In genomic region chr7:157020514-157021070, GRCh38 we compare ENCODE assay signal across 13 cellular contexts. TPM values are rescaled to one million over a fixed set of nuclear protein-coding genes. Genes with fewer than 3 reads are reported as not detected.
DNase-seq lines count a peak whose midpoint lies in the region; ATAC-seq, FAIRE-seq and TF ChIP-seq lines count a peak whose summit lies in the region.
"Had no signal": no experiment of that assay in that cellular context is flagged by ENCODE, and none has a peak within 500 bp of the region (broad histone marks: within the 10 kb centered on the region; RNA-seq: fewer than 3 reads in every experiment).

No MANE protein-coding gene starts in this region.

- peak overlapping the region; percentile 42 for H3K4me3 Mint-ChIP-seq in activated naive CD8-positive, alpha-beta T cell
- H3K4me3 Mint-ChIP-seq in activated naive CD8-positive, alpha-beta T cell treated with anti-CD3 and anti-CD28 coated beads, Interleukin-2, amount 50 U/mL, for 24 hours: no peak overlapping the region
- H3K4me3 Mint-ChIP-seq: central memory CD8-positive, alpha-beta T cell had no signal

- intact Hi-C loops in K562 (cut with micrococcal nuclease): no loop called here
- intact Hi-C loops in lower lobe of right lung (cut with DNase I): no loop called here

- H4K20me1 ChIP-seq in K562 (replicated peaks; ENCODE audit: control insufficient read depth, insufficient read depth, low read length): 0 out of 2 replicates have a peak, but pooled peaks cover 5% of the 10 kb centered on the region

- no peak for ATAC-seq in activated naive CD8-positive, alpha-beta T cell treated with anti-CD3 and anti-CD28 coated beads, Interleukin-2, amount 50 U/mL, for 24 hours
- no peak for ATAC-seq in K562
- ATAC-seq in lower lobe of right lung: no peak
- ATAC-seq in thoracic aorta (ENCODE audit: insufficient number of reproducible peaks, low FRiP score, low read depth): no peak

- H3K4me2 ChIP-seq in K562 (ENCODE audit: insufficient read depth, low read length): no peak overlapping the region

- no peak overlapping the region for H3K27ac ChIP-seq in K562 (ENCODE audit: extremely low read depth, low read depth, low read length)
- H3K27ac ChIP-seq in lower lobe of right lung: no peak overlapping the region
- H3K27ac ChIP-seq in thoracic aorta: no peak overlapping the region

- CTCF ChIA-PET in K562 (lab: Yijun Ruan, JAX; ENCODE audit: low intra/inter-chr PET ratio): no interaction called here

- in situ Hi-C loops in K562 (cut with MboI): no loop called here

- H3K9me3 Mint-ChIP-seq in activated naive CD8-positive, alpha-beta T cell (ENCODE audit: low read depth): no peaks in the 10 kb centered on the region
- no peaks in the 10 kb centered on the region for H3K9me3 Mint-ChIP-seq in activated naive CD8-positive, alpha-beta T cell treated with anti-CD3 and anti-CD28 coated beads, Interleukin-2, amount 50 U/mL, for 24 hours
- H3K9me3 Mint-ChIP-seq: central memory CD8-positive, alpha-beta T cell had no signal

- H3K79me2 ChIP-seq in K562 (ENCODE audit: control insufficient read depth, insufficient read depth, low read length): no peaks in the 10 kb centered on the region

- DNase-seq in activated naive CD8-positive, alpha-beta T cell treated with anti-CD3 and anti-CD28 coated beads, Interleukin-2, amount 50 U/mL, for 24 hours: no peak
- DNase-seq in K562 (ENCODE audit: extremely low read depth in 1 of 4, low spot score in 3 of 4) (no peak), lower lobe of right lung (no peak), thoracic aorta (ENCODE audit: low spot score) (no peak), middle frontal gyrus (ENCODE audit: extremely low spot score, low spot score) (no peak), OCI-M2 (lab: John Stamatoyannopoulos, UW; ENCODE audit: unreplicated experiment) (no peak), SHP77 (lab: John Stamatoyannopoulos, UW) (no peak)
- DNase-seq: NCI-H187 treated with DMSO at 0.1 percent for 48 hours, NCI-H510A treated with DMSO at 0.1 percent for 48 hours, OCI-M1 had no signal

- no peak for TF ChIP-seq EP300 in K562 (IDR thresholded peaks at IDR 0.05; ENCODE audit: low read length)

- no peaks in the 10 kb centered on the region for H3K36me3 Mint-ChIP-seq in activated naive CD8-positive, alpha-beta T cell
- H3K36me3 Mint-ChIP-seq in activated naive CD8-positive, alpha-beta T cell treated with anti-CD3 and anti-CD28 coated beads, Interleukin-2, amount 50 U/mL, for 24 hours (ENCODE audit: low read depth): no peaks in the 10 kb centered on the region

- H3K27ac Mint-ChIP-seq in activated naive CD8-positive, alpha-beta T cell: no peak overlapping the region
- no peak overlapping the region for H3K27ac Mint-ChIP-seq in activated naive CD8-positive, alpha-beta T cell treated with anti-CD3 and anti-CD28 coated beads, Interleukin-2, amount 50 U/mL, for 24 hours

- H3K4me1 ChIP-seq in K562 (replicated peaks in 1 of 2; ENCODE audit: control insufficient read depth in 2 of 2, insufficient read depth in 2 of 2, low read length in 2 of 2) (peaks cover 0 to 36% of the 10 kb centered on the region in 2 experiments; a peak in 3 of 5 replicates), lower lobe of right lung (peaks cover 13% of the 10 kb centered on the region), thoracic aorta (ENCODE audit: control insufficient read depth in 1 of 2, low read depth in 2 of 2) (peaks cover 11 to 20% of the 10 kb centered on the region in 2 donors)

- H3K36me3 ChIP-seq in K562 (ENCODE audit: control insufficient read depth, insufficient read depth, low read length): no peaks in the 10 kb centered on the region
- no peaks in the 10 kb centered on the region for H3K36me3 ChIP-seq in lower lobe of right lung
- no peaks in the 10 kb centered on the region for H3K36me3 ChIP-seq in thoracic aorta

- BruUV-seq in K562 (replicated peaks; lab: Mats Ljungman, UMichigan): no TSS peak

- H3K27me3 Mint-ChIP-seq in activated naive CD8-positive, alpha-beta T cell: peaks cover 44% of the 10 kb centered on the region
- peaks cover 78% of the 10 kb centered on the region for H3K27me3 Mint-ChIP-seq in activated naive CD8-positive, alpha-beta T cell treated with anti-CD3 and anti-CD28 coated beads, Interleukin-2, amount 50 U/mL, for 24 hours

- H3K4me3 ChIP-seq in K562 (no peak overlapping the region), lower lobe of right lung (peak overlapping the region; percentile 3), thoracic aorta (peak overlapping the region; percentile 45)

- TF ChIP-seq CTCF in K562 (IDR thresholded peaks at IDR 0.05 in 2 of 3, conservative IDR thresholded peaks at IDR 0.05 in 1 of 3; ENCODE audit: insufficient read depth in 2 of 3, low read depth in 1 of 3, low read length in 3 of 3) (no peak), lower lobe of right lung (IDR thresholded peaks at IDR 0.05) (no peak), thoracic aorta (IDR thresholded peaks at IDR 0.05) (no peak)

- H3K9me3 ChIP-seq in K562 (replicated peaks; ENCODE audit: control insufficient read depth, insufficient read depth, low read depth, low read length) (no peaks in the 10 kb centered on the region), lower lobe of right lung (no peaks in the 10 kb centered on the region), thoracic aorta (no peaks in the 10 kb centered on the region)

- H3K9ac ChIP-seq in K562 (ENCODE audit: insufficient read depth in 1 of 2, low read depth in 2 of 2, low read length in 2 of 2): no peak overlapping the region

- no peak for TF ChIP-seq RAD21 in K562 (CRISPR knock-in tag; conservative IDR thresholded peaks at IDR 0.05 in 1 of 2, IDR thresholded peaks at IDR 0.05 in 1 of 2)

- peaks cover 24% of the 10 kb centered on the region for H3K4me1 Mint-ChIP-seq in activated naive CD8-positive, alpha-beta T cell (ENCODE audit: low read depth)
- peaks cover 21% of the 10 kb centered on the region for H3K4me1 Mint-ChIP-seq in activated naive CD8-positive, alpha-beta T cell treated with anti-CD3 and anti-CD28 coated beads, Interleukin-2, amount 50 U/mL, for 24 hours
- H3K4me1 Mint-ChIP-seq: central memory CD8-positive, alpha-beta T cell had no signal

- WGBS in K562 (ENCODE audit: insufficient coverage, low coverage, missing lambda C conversion rate): 35% methylated on average over 35 of the region's 38 CpGs

- H2AFZ ChIP-seq in K562 (ENCODE audit: low read depth, low read length): no peak overlapping the region

- FAIRE-seq in K562 (lab: Jason Lieb, UNC): peak; percentile 37
- FAIRE-seq: islet of Langerhans had no signal

- no peak for TF ChIP-seq POLR2A in K562 (conservative IDR thresholded peaks at IDR 0.05)

- no peaks in the 10 kb centered on the region for H3K9me1 ChIP-seq in K562 (ENCODE audit: control insufficient read depth, insufficient read depth, low read length)

- POLR2A ChIA-PET in K562 (lab: Yijun Ruan, JAX): interaction anchor here (0.6 to 2.4 kb wide), 4 partner anchors 8 to 234 kb away, joined by 3 to 11 read pairs (median 4); no protein-coding TSS in a partner anchor

- H3K27me3 ChIP-seq in K562 (ENCODE audit: control insufficient read depth in 2 of 2, insufficient read depth in 2 of 2, low read length in 2 of 2): peaks cover 84 to 88% of the 10 kb centered on the region in 2 experiments
- H3K27me3 ChIP-seq in lower lobe of right lung (ENCODE audit: low read depth): peaks cover 100% of the 10 kb centered on the region
- peaks cover 11% of the 10 kb centered on the region for H3K27me3 ChIP-seq in thoracic aorta (replicated peaks; ENCODE audit: insufficient read depth)

TF ChIP-seq in K562, 482 proteins besides CTCF, POLR2A, EP300 and RAD21 (continues in another document):
- TF ChIP-seq, protein P1, sequence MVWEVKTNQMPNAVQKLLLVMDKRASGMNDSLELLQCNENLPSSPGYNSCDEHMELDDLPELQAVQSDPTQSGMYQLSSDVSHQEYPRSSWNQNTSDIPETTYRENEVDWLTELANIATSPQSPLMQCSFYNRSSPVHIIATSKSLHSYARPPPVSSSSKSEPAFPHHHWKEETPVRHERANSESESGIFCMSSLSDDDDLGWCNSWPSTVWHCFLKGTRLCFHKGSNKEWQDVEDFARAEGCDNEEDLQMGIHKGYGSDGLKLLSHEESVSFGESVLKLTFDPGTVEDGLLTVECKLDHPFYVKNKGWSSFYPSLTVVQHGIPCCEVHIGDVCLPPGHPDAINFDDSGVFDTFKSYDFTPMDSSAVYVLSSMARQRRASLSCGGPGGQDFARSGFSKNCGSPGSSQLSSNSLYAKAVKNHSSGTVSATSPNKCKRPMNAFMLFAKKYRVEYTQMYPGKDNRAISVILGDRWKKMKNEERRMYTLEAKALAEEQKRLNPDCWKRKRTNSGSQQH (CRISPR knock-in tag; IDR thresholded peaks at IDR 0.05): no peak
- TF ChIP-seq PTBP1 (IDR thresholded peaks at IDR 0.05; ENCODE audit: low read depth, low read length) (no peak), TOE1 (IDR thresholded peaks at IDR 0.05; ENCODE audit: borderline replicate concordance) (no peak), TOE1 (CRISPR knock-in tag; IDR thresholded peaks at IDR 0.05; ENCODE audit: borderline replicate concordance, low read depth) (no peak), ZNF778 (CRISPR knock-in tag; IDR thresholded peaks at IDR 0.05) (no peak), PRPF4 (IDR thresholded peaks at IDR 0.05; ENCODE audit: insufficient read depth, low read depth, low read length, poor library complexity, severe bottlenecking) (no peak), CHD1 (IDR thresholded peaks at IDR 0.05; ENCODE audit: low read length) (no peak), CBX2 (IDR thresholded peaks at IDR 0.05; ENCODE audit: insufficient read depth, low read length, poor library complexity, severe bottlenecking) (peak; percentile 94)

RNA-seq across cellular contexts. Expression of gene MNX1, which starts 10.1 kb away (rescaled TPM):
- total RNA-seq in K562 (2011; cell fraction: chromatin; rRNA removed; ENCODE audit: low replicate concordance): 6.6 and 8.7 TPM in 2 replicates
- total RNA-seq in K562 (2011; cell fraction: nucleolus; rRNA removed): 4.3 and 5.3 TPM in 2 replicates
- 5.3 and 5.4 TPM in 2 replicates for total RNA-seq in K562 (2011; cell fraction: nucleoplasm; rRNA removed)
- total RNA-seq in K562 (2014; rRNA removed): 5.3 TPM in 2 replicates
- total RNA-seq in K562 (2014; rRNA removed; fragmentation: Illumina TruSeq; extraction: Trizol): 1.4 and 1.8 TPM in 2 replicates
- total RNA-seq in K562 (2015; rRNA removed; fragmentation: Illumina TruSeq; extraction: Trizol): 2.1 and 2.2 TPM in 2 replicates
- 8.0 and 9.5 TPM in 2 replicates for total RNA-seq in K562 (2021)
- polyA plus RNA-seq in K562 (2011; rRNA removed): 0.98 and 1.2 TPM in 2 replicates
- 0.62 and 1.2 TPM in 2 replicates for polyA plus RNA-seq in K562 (2011; cell fraction: cytosol; rRNA removed)
- 6.0 and 6.7 TPM in 2 replicates for polyA plus RNA-seq in K562 (2011; cell fraction: nucleus; rRNA removed)
- 2.7 and 7.8 TPM in 2 replicates for polyA plus RNA-seq in K562 (2012)
- polyA plus RNA-seq in K562 (2014; fragmentation: Illumina TruSeq; extraction: Trizol): 1.1 and 1.7 TPM in 2 replicates
- polyA plus RNA-seq in K562 (2014; fragmentation: Nextera tagmentation; extraction: Ambion mirVana): under 1 TPM; 0.15 to 0.25 TPM
- 4.0 and 5.9 TPM in 2 replicates for polyA plus RNA-seq in K562 (2014; rRNA removed)
- 0.66 and 0.84 TPM in 2 replicates for polyA minus RNA-seq in K562 (2011; rRNA and poly(A)+ RNA removed)
- polyA minus RNA-seq in K562 (2011; cell fraction: cytosol; rRNA and poly(A)+ RNA removed): 2.5 TPM in 1 of 2 replicates, not detected in the other
- 3.2 and 4.3 TPM in 2 replicates for polyA minus RNA-seq in K562 (2011; cell fraction: nucleus; rRNA and poly(A)+ RNA removed)
- 0.74 TPM for total RNA-seq in lower lobe of right lung
- not detected for total RNA-seq in thoracic aorta
